Comparison of ENCODE assay signal across 8 cellular contexts in genomic region chr6:49462071-49462470, GRCh38. TPM values are rescaled to one million over a fixed set of nuclear protein-coding genes. Genes with fewer than 3 reads are reported as not detected.
DNase-seq lines count a peak whose midpoint lies in the region; ATAC-seq, FAIRE-seq and TF ChIP-seq lines count a peak whose summit lies in the region.

No MANE protein-coding gene starts in this region.

- TF ChIP-seq RAD21 in HepG2 (CRISPR knock-in tag; IDR thresholded peaks at IDR 0.05): no peak

- WGBS in HepG2 (ENCODE audit: low lambda C conversion rate): 46% methylated on average over 3 of the region's 3 CpGs
- WGBS in tibial nerve, 2 donors: 38 to 41% methylated on average over 3 of the region's 3 CpGs

- peaks cover 56% of the 10 kb centered on the region for H3K79me2 ChIP-seq in HepG2 (ENCODE audit: insufficient read depth, low read length)

- H3K4me1 Mint-ChIP-seq in activated T-cell treated with anti-CD3 and anti-CD28 coated beads, Interleukin-2, amount 50 U/mL, for 4 hours (ENCODE audit: low read depth): peaks cover 36% of the 10 kb centered on the region
- peaks cover 58% of the 10 kb centered on the region for H3K4me1 Mint-ChIP-seq in activated naive CD8-positive, alpha-beta T cell (ENCODE audit: low read depth)

- intact Hi-C loops in HepG2 (cut with micrococcal nuclease; ENCODE audit: unreplicated experiment): loop anchor here (2.0 kb wide), 3 partner anchors 71 to 387 kb away; no protein-coding TSS in a partner anchor

- CTCF ChIA-PET in HepG2 (lab: Yijun Ruan, JAX; ENCODE audit: low intra/inter-chr PET ratio, low total read pairs): no interaction called here

- H3K36me3 Mint-ChIP-seq in activated T-cell treated with anti-CD3 and anti-CD28 coated beads, Interleukin-2, amount 50 U/mL, for 4 hours (ENCODE audit: insufficient read depth): peaks cover 7% of the 10 kb centered on the region
- H3K36me3 Mint-ChIP-seq in activated naive CD8-positive, alpha-beta T cell: peaks cover 3% of the 10 kb centered on the region

- FAIRE-seq in HepG2 (lab: Jason Lieb, UNC): no peak

- peak overlapping the region; percentile 88 for H3K4me3 Mint-ChIP-seq in activated T-cell treated with anti-CD3 and anti-CD28 coated beads, Interleukin-2, amount 50 U/mL, for 4 hours
- H3K4me3 Mint-ChIP-seq in activated naive CD8-positive, alpha-beta T cell: peak overlapping the region; percentile 100

- H2AFZ ChIP-seq in HepG2 (ENCODE audit: low read length): peak overlapping the region; percentile 88

- peak overlapping the region; percentile 78 for H3K4me2 ChIP-seq in HepG2 (ENCODE audit: low read depth, low read length)

- H3K36me3 ChIP-seq in HepG2 (replicated peaks in 1 of 2; ENCODE audit: control insufficient read depth in 1 of 2, insufficient read depth in 2 of 2, low read length in 2 of 2) (peaks cover 0 to 14% of the 10 kb centered on the region in 2 experiments; a peak in 2 of 5 replicates), tibial nerve (peaks cover 0 to 20% (median 0%) of the 10 kb centered on the region in 3 donors)

- no peaks in the 10 kb centered on the region for H4K20me1 ChIP-seq in HepG2 (ENCODE audit: insufficient read depth, low read length)

- H3K9me3 Mint-ChIP-seq in activated T-cell treated with anti-CD3 and anti-CD28 coated beads, Interleukin-2, amount 50 U/mL, for 4 hours: no peaks in the 10 kb centered on the region
- H3K9me3 Mint-ChIP-seq in activated naive CD8-positive, alpha-beta T cell (ENCODE audit: low read depth): no peaks in the 10 kb centered on the region

- TF ChIP-seq POLR2A in HepG2 (IDR thresholded peaks at IDR 0.05; ENCODE audit: insufficient read depth in 1 of 2, low read depth in 2 of 2, low read length in 2 of 2) (no peak), tibial nerve (IDR thresholded peaks at IDR 0.05) (no peak)

- H3K27me3 Mint-ChIP-seq in activated T-cell treated with anti-CD3 and anti-CD28 coated beads, Interleukin-2, amount 50 U/mL, for 4 hours (ENCODE audit: low read depth): no peaks in the 10 kb centered on the region
- no peaks in the 10 kb centered on the region for H3K27me3 Mint-ChIP-seq in activated naive CD8-positive, alpha-beta T cell

- H3K4me3 ChIP-seq in HepG2 (replicated peaks in 1 of 3; ENCODE audit: insufficient read depth in 1 of 3, low read depth in 2 of 3, low read length in 3 of 3): peak overlapping the region; percentile 83 to 96 (median 91)
- peak overlapping the region; percentile 49 to 87 (median 78) for H3K4me3 ChIP-seq in tibial nerve

- DNase-seq in activated T-cell treated with anti-CD3 and anti-CD28 coated beads, Interleukin-2, amount 50 U/mL, for 4 hours: no peak
- DNase-seq in activated T-cell treated with anti-CD3 and anti-CD28 coated beads for 4 hours: no peak
- no peak for DNase-seq in HepG2 (ENCODE audit: low spot score)
- no peak for DNase-seq in tibial nerve (ENCODE audit: low spot score in 2 of 2)
- no peak for DNase-seq in NOMO-1 treated with DMSO at 0.1 percent for 48 hours (lab: John Stamatoyannopoulos, UW; ENCODE audit: unreplicated experiment)
- no peak for DNase-seq in HPDE6-E6E7 (ENCODE audit: extremely low spot score)
- DNase-seq in SHP77 treated with DMSO at 0.1 percent for 48 hours (lab: John Stamatoyannopoulos, UW): no peak

- POLR2A ChIA-PET in HepG2 (lab: Yijun Ruan, JAX): no interaction called here

- H3K9me3 ChIP-seq in HepG2 (ENCODE audit: low read length) (no peaks in the 10 kb centered on the region), tibial nerve (no peaks in the 10 kb centered on the region)

- H3K4me1 ChIP-seq in HepG2 (ENCODE audit: insufficient read depth, low read length): peaks cover 36% of the 10 kb centered on the region
- peaks cover 0 to 58% (median 14%) of the 10 kb centered on the region in 4 donors for H3K4me1 ChIP-seq in tibial nerve

- H3K27ac ChIP-seq in HepG2 (ENCODE audit: extremely low read length, insufficient read depth, low read length) (peak overlapping the region; percentile 85), tibial nerve (peak overlapping the region; percentile 88 to 96 (median 94))

- no peak for ATAC-seq in activated T-cell treated with anti-CD3 and anti-CD28 coated beads, Interleukin-2, amount 50 U/mL, for 4 hours
- no peak for ATAC-seq in HepG2

- H3K27me3 ChIP-seq in HepG2 (ENCODE audit: control insufficient read depth in 1 of 2, insufficient read depth in 2 of 2, low read length in 2 of 2) (no peaks in the 10 kb centered on the region; a peak in 1 of 5 replicates), tibial nerve (no peaks in the 10 kb centered on the region)

- TF ChIP-seq CTCF in HepG2 (CRISPR knock-in tag; IDR thresholded peaks at IDR 0.05) (no peak), tibial nerve (IDR thresholded peaks at IDR 0.05) (no peak)

- BruUV-seq in HepG2 (replicated peaks; lab: Mats Ljungman, UMichigan): no TSS peak

- TF ChIP-seq EP300 in HepG2 (IDR thresholded peaks at IDR 0.05; ENCODE audit: low read depth in 2 of 2, low read length in 2 of 2): no peak
- TF ChIP-seq EP300 in HepG2 (CRISPR knock-in tag; IDR thresholded peaks at IDR 0.05; ENCODE audit: borderline replicate concordance): no peak
- TF ChIP-seq EP300 in tibial nerve (IDR thresholded peaks at IDR 0.05): no peak

- H3K27ac Mint-ChIP-seq in activated naive CD8-positive, alpha-beta T cell: peak overlapping the region; percentile 10

- peak overlapping the region; percentile 90 for H3K9ac ChIP-seq in HepG2 (ENCODE audit: insufficient read depth, low read depth, low read length)

- in situ Hi-C loops in HepG2 (cut with HindIII; ENCODE audit: extremely low pct_ligation_motif_present, low pct_unique_long_range_greater_than_20kb): no loop called here

RNA-seq across cellular contexts. Expression of gene MMUT, which starts 1.0 kb away (rescaled TPM):
- total RNA-seq in activated T-cell treated with anti-CD3 and anti-CD28 coated beads, Interleukin-2, amount 50 U/mL, for 4 hours: 10 to 100 TPM in 1 of 3 donors, 1 to 10 TPM in 2; 6.7 to 11.3 (median 7.8) TPM
- 15.8 and 20.5 TPM in 2 replicates for total RNA-seq in HepG2 (2016; rRNA removed; fragmentation: Illumina TruSeq; extraction: Trizol)
- 1.8 and 1.9 TPM in 2 replicates for total RNA-seq in HepG2 (2016; cell fraction: cytosol; rRNA removed; fragmentation: Illumina TruSeq; extraction: Trizol; ENCODE audit: low read depth)
- total RNA-seq in HepG2 (2016; cell fraction: insoluble cytoplasmic fraction; rRNA removed; fragmentation: Illumina TruSeq; extraction: Trizol): 15.7 and 20.8 TPM in 2 replicates
- 4.1 and 5.0 TPM in 2 replicates for total RNA-seq in HepG2 (2016; cell fraction: membrane; rRNA removed; fragmentation: Illumina TruSeq; extraction: Trizol)
- total RNA-seq in HepG2 (2016; cell fraction: nucleus; rRNA removed; fragmentation: Illumina TruSeq; extraction: Trizol): 18.3 and 24.5 TPM in 2 replicates
- 14.6 and 16.1 TPM in 2 replicates for polyA plus RNA-seq in HepG2 (2011; rRNA removed)
- polyA plus RNA-seq in HepG2 (2011; cell fraction: cytosol; rRNA removed): 7.5 and 11.5 TPM in 2 replicates
- 8.1 and 9.6 TPM in 2 replicates for polyA plus RNA-seq in HepG2 (2011; cell fraction: nucleus; rRNA removed)
- polyA plus RNA-seq in HepG2 (2012): 19.6 and 28.3 TPM in 2 replicates
- 1.3 and 1.4 TPM in 2 replicates for polyA plus RNA-seq in HepG2 (2016; cell fraction: cytosol; fragmentation: Illumina TruSeq; extraction: Trizol; ENCODE audit: low read depth)
- polyA plus RNA-seq in HepG2 (2016; cell fraction: insoluble cytoplasmic fraction; fragmentation: Illumina TruSeq; extraction: Trizol; ENCODE audit: low read depth): 15.0 and 15.9 TPM in 2 replicates
- polyA plus RNA-seq in HepG2 (2016; cell fraction: membrane; fragmentation: Illumina TruSeq; extraction: Trizol; ENCODE audit: low read depth): 2.2 and 2.7 TPM in 2 replicates
- polyA plus RNA-seq in HepG2 (2016; cell fraction: nucleus; fragmentation: Illumina TruSeq; extraction: Trizol; ENCODE audit: insufficient read depth, low read depth): 22.7 and 24.8 TPM in 2 replicates
- polyA minus RNA-seq in HepG2 (2011; rRNA and poly(A)+ RNA removed; ENCODE audit: low replicate concordance): 7.0 and 10.2 TPM in 2 replicates
- 11.9 and 13.3 TPM in 2 replicates for polyA minus RNA-seq in HepG2 (2011; cell fraction: cytosol; rRNA and poly(A)+ RNA removed)
- 16.4 and 20.9 TPM in 2 replicates for polyA minus RNA-seq in HepG2 (2011; cell fraction: nucleus; rRNA and poly(A)+ RNA removed)
- 10 to 100 TPM in 3 of 4 donors, 1 to 10 TPM in 1; 9.0 to 21.3 (median 19.4) TPM for total RNA-seq in tibial nerve

RNA-seq across cellular contexts. Expression of gene CENPQ, which starts 1.1 kb away (rescaled TPM):
- 10 to 100 TPM; 10.2 to 14.8 (median 12.4) TPM for total RNA-seq in activated T-cell treated with anti-CD3 and anti-CD28 coated beads, Interleukin-2, amount 50 U/mL, for 4 hours
- total RNA-seq in HepG2 (2016; rRNA removed; fragmentation: Illumina TruSeq; extraction: Trizol) (20.1 and 29.4 TPM in 2 replicates), tibial nerve (1 to 10 TPM; 2.4 to 7.1 (median 4.9) TPM)
- 7.2 and 8.1 TPM in 2 replicates for total RNA-seq in HepG2 (2016; cell fraction: cytosol; rRNA removed; fragmentation: Illumina TruSeq; extraction: Trizol; ENCODE audit: low read depth)
- 21.6 and 28.9 TPM in 2 replicates for total RNA-seq in HepG2 (2016; cell fraction: insoluble cytoplasmic fraction; rRNA removed; fragmentation: Illumina TruSeq; extraction: Trizol)
- 13.4 and 15.9 TPM in 2 replicates for total RNA-seq in HepG2 (2016; cell fraction: membrane; rRNA removed; fragmentation: Illumina TruSeq; extraction: Trizol)
- total RNA-seq in HepG2 (2016; cell fraction: nucleus; rRNA removed; fragmentation: Illumina TruSeq; extraction: Trizol): 14.3 and 14.9 TPM in 2 replicates
- 5.5 and 9.1 TPM in 2 replicates for polyA plus RNA-seq in HepG2 (2011; rRNA removed)
- polyA plus RNA-seq in HepG2 (2011; cell fraction: cytosol; rRNA removed): 2.6 and 4.3 TPM in 2 replicates
- polyA plus RNA-seq in HepG2 (2011; cell fraction: nucleus; rRNA removed): 1.6 TPM in 2 replicates
- 6.6 and 10.3 TPM in 2 replicates for polyA plus RNA-seq in HepG2 (2012)
- 2.2 and 2.6 TPM in 2 replicates for polyA plus RNA-seq in HepG2 (2016; cell fraction: cytosol; fragmentation: Illumina TruSeq; extraction: Trizol; ENCODE audit: low read depth)
- 27.0 and 27.3 TPM in 2 replicates for polyA plus RNA-seq in HepG2 (2016; cell fraction: insoluble cytoplasmic fraction; fragmentation: Illumina TruSeq; extraction: Trizol; ENCODE audit: low read depth)
- 4.6 and 4.7 TPM in 2 replicates for polyA plus RNA-seq in HepG2 (2016; cell fraction: membrane; fragmentation: Illumina TruSeq; extraction: Trizol; ENCODE audit: low read depth)
- 16.3 and 19.0 TPM in 2 replicates for polyA plus RNA-seq in HepG2 (2016; cell fraction: nucleus; fragmentation: Illumina TruSeq; extraction: Trizol; ENCODE audit: insufficient read depth, low read depth)
- 1.6 and 1.7 TPM in 2 replicates for polyA minus RNA-seq in HepG2 (2011; rRNA and poly(A)+ RNA removed; ENCODE audit: low replicate concordance)
- polyA minus RNA-seq in HepG2 (2011; cell fraction: cytosol; rRNA and poly(A)+ RNA removed): 2.9 and 3.0 TPM in 2 replicates
- polyA minus RNA-seq in HepG2 (2011; cell fraction: nucleus; rRNA and poly(A)+ RNA removed): 4.1 and 6.4 TPM in 2 replicates

RNA-seq across cellular contexts. Expression of gene GLYATL3, which starts 37.7 kb away (rescaled TPM):
- total RNA-seq in activated T-cell treated with anti-CD3 and anti-CD28 coated beads, Interleukin-2, amount 50 U/mL, for 4 hours: not detected
- total RNA-seq in HepG2 (2016; rRNA removed; fragmentation: Illumina TruSeq; extraction: Trizol) (not detected in 2 replicates), tibial nerve (not detected)
- not detected in 2 replicates for total RNA-seq in HepG2 (2016; cell fraction: cytosol; rRNA removed; fragmentation: Illumina TruSeq; extraction: Trizol; ENCODE audit: low read depth)
- total RNA-seq in HepG2 (2016; cell fraction: insoluble cytoplasmic fraction; rRNA removed; fragmentation: Illumina TruSeq; extraction: Trizol): not detected in 2 replicates
- total RNA-seq in HepG2 (2016; cell fraction: membrane; rRNA removed; fragmentation: Illumina TruSeq; extraction: Trizol): not detected in 2 replicates
- total RNA-seq in HepG2 (2016; cell fraction: nucleus; rRNA removed; fragmentation: Illumina TruSeq; extraction: Trizol): not detected in 2 replicates
- 0.05 TPM in 1 of 2 replicates, not detected in the other for polyA plus RNA-seq in HepG2 (2011; rRNA removed)
- polyA plus RNA-seq in HepG2 (2011; cell fraction: cytosol; rRNA removed): not detected in 2 replicates
- polyA plus RNA-seq in HepG2 (2011; cell fraction: nucleus; rRNA removed): not detected in 2 replicates
- polyA plus RNA-seq in HepG2 (2012): not detected in 2 replicates
- polyA plus RNA-seq in HepG2 (2016; cell fraction: cytosol; fragmentation: Illumina TruSeq; extraction: Trizol; ENCODE audit: low read depth): not detected in 2 replicates
- polyA plus RNA-seq in HepG2 (2016; cell fraction: insoluble cytoplasmic fraction; fragmentation: Illumina TruSeq; extraction: Trizol; ENCODE audit: low read depth): not detected in 2 replicates
- polyA plus RNA-seq in HepG2 (2016; cell fraction: membrane; fragmentation: Illumina TruSeq; extraction: Trizol; ENCODE audit: low read depth): not detected in 2 replicates
- not detected in 2 replicates for polyA plus RNA-seq in HepG2 (2016; cell fraction: nucleus; fragmentation: Illumina TruSeq; extraction: Trizol; ENCODE audit: insufficient read depth, low read depth)
- polyA minus RNA-seq in HepG2 (2011; rRNA and poly(A)+ RNA removed; ENCODE audit: low replicate concordance): not detected in 2 replicates
- not detected in 2 replicates for polyA minus RNA-seq in HepG2 (2011; cell fraction: cytosol; rRNA and poly(A)+ RNA removed)
- polyA minus RNA-seq in HepG2 (2011; cell fraction: nucleus; rRNA and poly(A)+ RNA removed): not detected in 2 replicates
